In the genomic region with DNA sequence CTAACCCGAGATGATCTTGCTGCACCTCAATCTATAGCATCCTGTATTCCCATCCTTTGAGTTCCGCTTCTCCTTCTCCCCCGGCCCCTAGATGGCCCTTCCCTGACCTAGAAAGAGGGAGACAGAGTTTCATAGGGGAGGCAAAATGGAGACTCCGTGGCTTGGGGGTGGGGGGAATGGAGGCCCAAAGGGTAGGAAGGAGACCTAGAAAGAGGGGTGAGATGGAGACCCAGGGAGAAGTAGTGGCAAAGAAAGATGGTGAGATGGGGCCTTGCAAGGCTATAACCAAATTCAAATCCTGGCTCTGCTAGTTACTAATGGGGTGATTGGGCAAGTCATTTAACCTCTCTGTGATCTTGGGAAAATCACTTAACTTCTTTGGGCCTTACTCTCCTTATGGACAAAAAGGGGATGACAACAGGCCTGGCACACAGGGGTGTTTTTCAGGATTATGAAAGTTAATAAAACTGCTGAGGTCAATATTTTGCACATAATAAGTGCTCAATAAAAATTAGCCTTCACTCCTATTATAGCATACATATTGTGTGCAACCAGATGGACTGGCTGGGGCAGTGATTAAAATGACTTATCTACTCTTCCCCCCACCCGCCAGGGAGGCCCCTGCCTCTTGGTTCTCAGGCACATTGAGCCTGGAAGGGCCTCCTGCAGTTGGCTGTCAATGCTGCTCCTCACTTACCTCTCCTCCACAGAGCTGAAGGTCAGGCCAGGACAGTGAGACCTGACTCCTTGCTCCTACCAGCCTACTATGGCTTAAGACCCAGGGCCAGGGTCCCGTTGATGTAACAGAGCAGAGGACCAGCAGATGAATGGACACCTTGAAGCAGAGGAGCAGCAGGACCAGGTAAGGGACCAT, we compare ENCODE assay signal across 1 cellular context.
A peak's percentile ranks its signal among the peaks of the same experiment; 100 is the strongest.
TF ChIP-seq lines count a peak whose summit lies in the region.

No MANE protein-coding gene starts in this region.

TF ChIP-seq in K562, 482 proteins besides CTCF, POLR2A, EP300 and RAD21 (continues in another document):
- TF ChIP-seq DMBX1 (CRISPR knock-in tag; IDR thresholded peaks at IDR 0.05; ENCODE audit: borderline replicate concordance) (0 out of 2 replicates have a peak, but pooled peaks have one; percentile 13), ADNP (tag; IDR thresholded peaks at IDR 0.05) (peak; percentile 100), ZSCAN29 (IDR thresholded peaks at IDR 0.05) (no peak), ZBTB49 (CRISPR knock-in tag; IDR thresholded peaks at IDR 0.05; ENCODE audit: borderline replicate concordance) (no peak), TRIM28 (IDR thresholded peaks at IDR 0.05) (no peak), ZNF583 (CRISPR knock-in tag; IDR thresholded peaks at IDR 0.05) (0 out of 2 replicates have a peak, but pooled peaks have one; percentile 13), ZNF384 (IDR thresholded peaks at IDR 0.05; ENCODE audit: low read depth, low read length) (no peak), GATA2 (CRISPR knock-in tag; IDR thresholded peaks at IDR 0.05) (no peak), MIER1 (IDR thresholded peaks at IDR 0.05; ENCODE audit: low read depth) (peak; percentile 57; the same call in 1 of the 2 replicates), JUND (IDR thresholded peaks at IDR 0.05; ENCODE audit: borderline replicate concordance, low read depth, low read length) (no peak), JUND (tag; IDR thresholded peaks at IDR 0.05; ENCODE audit: borderline replicate concordance, low read depth, low read length) (no peak), NONO (IDR thresholded peaks at IDR 0.05; ENCODE audit: low read depth in 2 of 2, low read length in 1 of 2) (peak in 1 of 2 experiments; percentile 56; a peak in 1 of 4 replicates), E2F3 (CRISPR knock-in tag; IDR thresholded peaks at IDR 0.05) (peak; percentile 13; the same call in 1 of the 2 replicates), C11orf30 (IDR thresholded peaks at IDR 0.05; ENCODE audit: low read depth) (peak; percentile 47), NCOR1 (IDR thresholded peaks at IDR 0.05) (peak; percentile 16; the same call in 1 of the 2 replicates), STAT5B (CRISPR knock-in tag; IDR thresholded peaks at IDR 0.05) (no peak), ELF4 (CRISPR knock-in tag; IDR thresholded peaks at IDR 0.05) (0 out of 2 replicates have a peak, but pooled peaks have one; percentile 7), ZNF668 (CRISPR knock-in tag; IDR thresholded peaks at IDR 0.05) (no peak), BCOR (IDR thresholded peaks at IDR 0.05) (peak; percentile 100), DNMT1 (IDR thresholded peaks at IDR 0.05) (no peak), HLTF (IDR thresholded peaks at IDR 0.05) (peak; percentile 4; the same call in 1 of the 2 replicates), SMAD3 (CRISPR knock-in tag; conservative IDR thresholded peaks at IDR 0.05) (no peak), ELF2 (CRISPR knock-in tag; IDR thresholded peaks at IDR 0.05) (0 out of 2 replicates have a peak, but pooled peaks have one; percentile 26), EWSR1 (IDR thresholded peaks at IDR 0.05; ENCODE audit: borderline replicate concordance, low read depth, partially characterized antibody) (no peak), ARHGAP35 (IDR thresholded peaks at IDR 0.05; ENCODE audit: partially characterized antibody) (no peak), ARID1B (IDR thresholded peaks at IDR 0.05) (no peak; the same call in 1 of the 2 replicates), BDP1 (IDR thresholded peaks at IDR 0.05; ENCODE audit: insufficient read depth, insufficient read length) (no peak), SP2 (IDR thresholded peaks at IDR 0.05; ENCODE audit: extremely low read depth, low read depth, low read length, poor library complexity, severe bottlenecking) (no peak), MTA3 (IDR thresholded peaks at IDR 0.05; ENCODE audit: borderline replicate concordance) (no peak), PHB (CRISPR knock-in tag; IDR thresholded peaks at IDR 0.05) (no peak), BHLHE40 (IDR thresholded peaks at IDR 0.05; ENCODE audit: low read length) (no peak), MAFG (tag; conservative IDR thresholded peaks at IDR 0.05) (0 out of 2 replicates have a peak, but pooled peaks have one; percentile 29), NELFE (IDR thresholded peaks at IDR 0.05; ENCODE audit: insufficient read depth, insufficient read length) (no peak), MTF1 (CRISPR knock-in tag; IDR thresholded peaks at IDR 0.05; ENCODE audit: borderline replicate concordance) (0 out of 2 replicates have a peak, but pooled peaks have one; percentile 18), THRA (IDR thresholded peaks at IDR 0.05) (no peak), PTBP1 (IDR thresholded peaks at IDR 0.05; ENCODE audit: low read depth, low read length) (peak; percentile 90; the same call in 1 of the 2 replicates), ERF (CRISPR knock-in tag; IDR thresholded peaks at IDR 0.05) (0 out of 2 replicates have a peak, but pooled peaks have one; percentile 38), MYC (IDR thresholded peaks at IDR 0.05; ENCODE audit: low read depth, low read length) (no peak), MYC (CRISPR knock-in tag; IDR thresholded peaks at IDR 0.05; ENCODE audit: borderline replicate concordance, low read depth) (no peak), NFIC (IDR thresholded peaks at IDR 0.05) (0 out of 2 replicates have a peak, but pooled peaks have one; percentile 3), NFYB (IDR thresholded peaks at IDR 0.05; ENCODE audit: extremely low read depth, insufficient read length) (no peak), ZKSCAN8 (CRISPR knock-in tag; IDR thresholded peaks at IDR 0.05) (no peak), CREM (IDR thresholded peaks at IDR 0.05; ENCODE audit: low read depth) (no peak), SUPT5H (IDR thresholded peaks at IDR 0.05) (no peak), KLF1 (tag; IDR thresholded peaks at IDR 0.05) (no peak), SNAPC5 (CRISPR knock-in tag; IDR thresholded peaks at IDR 0.05) (no peak), PML (IDR thresholded peaks at IDR 0.05; ENCODE audit: low read length) (no peak)
- TF ChIP-seq, protein P1, sequence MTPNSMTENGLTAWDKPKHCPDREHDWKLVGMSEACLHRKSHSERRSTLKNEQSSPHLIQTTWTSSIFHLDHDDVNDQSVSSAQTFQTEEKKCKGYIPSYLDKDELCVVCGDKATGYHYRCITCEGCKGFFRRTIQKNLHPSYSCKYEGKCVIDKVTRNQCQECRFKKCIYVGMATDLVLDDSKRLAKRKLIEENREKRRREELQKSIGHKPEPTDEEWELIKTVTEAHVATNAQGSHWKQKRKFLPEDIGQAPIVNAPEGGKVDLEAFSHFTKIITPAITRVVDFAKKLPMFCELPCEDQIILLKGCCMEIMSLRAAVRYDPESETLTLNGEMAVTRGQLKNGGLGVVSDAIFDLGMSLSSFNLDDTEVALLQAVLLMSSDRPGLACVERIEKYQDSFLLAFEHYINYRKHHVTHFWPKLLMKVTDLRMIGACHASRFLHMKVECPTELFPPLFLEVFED (CRISPR knock-in tag; conservative IDR thresholded peaks at IDR 0.05), result peak; percentile 66
- TF ChIP-seq, protein P2, sequence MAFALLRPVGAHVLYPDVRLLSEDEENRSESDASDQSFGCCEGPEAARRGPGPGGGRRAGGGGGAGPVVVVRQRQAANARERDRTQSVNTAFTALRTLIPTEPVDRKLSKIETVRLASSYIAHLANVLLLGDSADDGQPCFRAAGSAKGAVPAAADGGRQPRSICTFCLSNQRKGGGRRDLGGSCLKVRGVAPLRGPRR (CRISPR knock-in tag; IDR thresholded peaks at IDR 0.05), result 0 out of 2 replicates have a peak, but pooled peaks have one; percentile 24
- TF ChIP-seq, protein P3, sequence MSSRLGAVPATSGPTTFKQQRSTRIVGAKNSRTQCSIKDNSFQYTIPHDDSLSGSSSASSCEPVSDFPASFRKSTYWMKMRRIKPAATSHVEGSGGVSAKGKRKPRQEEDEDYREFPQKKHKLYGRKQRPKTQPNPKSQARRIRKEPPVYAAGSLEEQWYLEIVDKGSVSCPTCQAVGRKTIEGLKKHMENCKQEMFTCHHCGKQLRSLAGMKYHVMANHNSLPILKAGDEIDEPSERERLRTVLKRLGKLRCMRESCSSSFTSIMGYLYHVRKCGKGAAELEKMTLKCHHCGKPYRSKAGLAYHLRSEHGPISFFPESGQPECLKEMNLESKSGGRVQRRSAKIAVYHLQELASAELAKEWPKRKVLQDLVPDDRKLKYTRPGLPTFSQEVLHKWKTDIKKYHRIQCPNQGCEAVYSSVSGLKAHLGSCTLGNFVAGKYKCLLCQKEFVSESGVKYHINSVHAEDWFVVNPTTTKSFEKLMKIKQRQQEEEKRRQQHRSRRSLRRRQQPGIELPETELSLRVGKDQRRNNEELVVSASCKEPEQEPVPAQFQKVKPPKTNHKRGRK (tag; IDR thresholded peaks at IDR 0.05), result no peak
- TF ChIP-seq, protein P4, sequence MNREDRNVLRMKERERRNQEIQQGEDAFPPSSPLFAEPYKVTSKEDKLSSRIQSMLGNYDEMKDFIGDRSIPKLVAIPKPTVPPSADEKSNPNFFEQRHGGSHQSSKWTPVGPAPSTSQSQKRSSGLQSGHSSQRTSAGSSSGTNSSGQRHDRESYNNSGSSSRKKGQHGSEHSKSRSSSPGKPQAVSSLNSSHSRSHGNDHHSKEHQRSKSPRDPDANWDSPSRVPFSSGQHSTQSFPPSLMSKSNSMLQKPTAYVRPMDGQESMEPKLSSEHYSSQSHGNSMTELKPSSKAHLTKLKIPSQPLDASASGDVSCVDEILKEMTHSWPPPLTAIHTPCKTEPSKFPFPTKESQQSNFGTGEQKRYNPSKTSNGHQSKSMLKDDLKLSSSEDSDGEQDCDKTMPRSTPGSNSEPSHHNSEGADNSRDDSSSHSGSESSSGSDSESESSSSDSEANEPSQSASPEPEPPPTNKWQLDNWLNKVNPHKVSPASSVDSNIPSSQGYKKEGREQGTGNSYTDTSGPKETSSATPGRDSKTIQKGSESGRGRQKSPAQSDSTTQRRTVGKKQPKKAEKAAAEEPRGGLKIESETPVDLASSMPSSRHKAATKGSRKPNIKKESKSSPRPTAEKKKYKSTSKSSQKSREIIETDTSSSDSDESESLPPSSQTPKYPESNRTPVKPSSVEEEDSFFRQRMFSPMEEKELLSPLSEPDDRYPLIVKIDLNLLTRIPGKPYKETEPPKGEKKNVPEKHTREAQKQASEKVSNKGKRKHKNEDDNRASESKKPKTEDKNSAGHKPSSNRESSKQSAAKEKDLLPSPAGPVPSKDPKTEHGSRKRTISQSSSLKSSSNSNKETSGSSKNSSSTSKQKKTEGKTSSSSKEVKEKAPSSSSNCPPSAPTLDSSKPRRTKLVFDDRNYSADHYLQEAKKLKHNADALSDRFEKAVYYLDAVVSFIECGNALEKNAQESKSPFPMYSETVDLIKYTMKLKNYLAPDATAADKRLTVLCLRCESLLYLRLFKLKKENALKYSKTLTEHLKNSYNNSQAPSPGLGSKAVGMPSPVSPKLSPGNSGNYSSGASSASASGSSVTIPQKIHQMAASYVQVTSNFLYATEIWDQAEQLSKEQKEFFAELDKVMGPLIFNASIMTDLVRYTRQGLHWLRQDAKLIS (CRISPR knock-in tag; IDR thresholded peaks at IDR 0.05), result no peak
- TF ChIP-seq, protein P5, sequence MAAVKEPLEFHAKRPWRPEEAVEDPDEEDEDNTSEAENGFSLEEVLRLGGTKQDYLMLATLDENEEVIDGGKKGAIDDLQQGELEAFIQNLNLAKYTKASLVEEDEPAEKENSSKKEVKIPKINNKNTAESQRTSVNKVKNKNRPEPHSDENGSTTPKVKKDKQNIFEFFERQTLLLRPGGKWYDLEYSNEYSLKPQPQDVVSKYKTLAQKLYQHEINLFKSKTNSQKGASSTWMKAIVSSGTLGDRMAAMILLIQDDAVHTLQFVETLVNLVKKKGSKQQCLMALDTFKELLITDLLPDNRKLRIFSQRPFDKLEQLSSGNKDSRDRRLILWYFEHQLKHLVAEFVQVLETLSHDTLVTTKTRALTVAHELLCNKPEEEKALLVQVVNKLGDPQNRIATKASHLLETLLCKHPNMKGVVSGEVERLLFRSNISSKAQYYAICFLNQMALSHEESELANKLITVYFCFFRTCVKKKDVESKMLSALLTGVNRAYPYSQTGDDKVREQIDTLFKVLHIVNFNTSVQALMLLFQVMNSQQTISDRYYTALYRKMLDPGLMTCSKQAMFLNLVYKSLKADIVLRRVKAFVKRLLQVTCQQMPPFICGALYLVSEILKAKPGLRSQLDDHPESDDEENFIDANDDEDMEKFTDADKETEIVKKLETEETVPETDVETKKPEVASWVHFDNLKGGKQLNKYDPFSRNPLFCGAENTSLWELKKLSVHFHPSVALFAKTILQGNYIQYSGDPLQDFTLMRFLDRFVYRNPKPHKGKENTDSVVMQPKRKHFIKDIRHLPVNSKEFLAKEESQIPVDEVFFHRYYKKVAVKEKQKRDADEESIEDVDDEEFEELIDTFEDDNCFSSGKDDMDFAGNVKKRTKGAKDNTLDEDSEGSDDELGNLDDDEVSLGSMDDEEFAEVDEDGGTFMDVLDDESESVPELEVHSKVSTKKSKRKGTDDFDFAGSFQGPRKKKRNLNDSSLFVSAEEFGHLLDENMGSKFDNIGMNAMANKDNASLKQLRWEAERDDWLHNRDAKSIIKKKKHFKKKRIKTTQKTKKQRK (IDR thresholded peaks at IDR 0.05; ENCODE audit: borderline replicate concordance, low read depth, low read length), result no peak
